ENCODE assay signal across 9 cellular contexts in the genomic region with DNA sequence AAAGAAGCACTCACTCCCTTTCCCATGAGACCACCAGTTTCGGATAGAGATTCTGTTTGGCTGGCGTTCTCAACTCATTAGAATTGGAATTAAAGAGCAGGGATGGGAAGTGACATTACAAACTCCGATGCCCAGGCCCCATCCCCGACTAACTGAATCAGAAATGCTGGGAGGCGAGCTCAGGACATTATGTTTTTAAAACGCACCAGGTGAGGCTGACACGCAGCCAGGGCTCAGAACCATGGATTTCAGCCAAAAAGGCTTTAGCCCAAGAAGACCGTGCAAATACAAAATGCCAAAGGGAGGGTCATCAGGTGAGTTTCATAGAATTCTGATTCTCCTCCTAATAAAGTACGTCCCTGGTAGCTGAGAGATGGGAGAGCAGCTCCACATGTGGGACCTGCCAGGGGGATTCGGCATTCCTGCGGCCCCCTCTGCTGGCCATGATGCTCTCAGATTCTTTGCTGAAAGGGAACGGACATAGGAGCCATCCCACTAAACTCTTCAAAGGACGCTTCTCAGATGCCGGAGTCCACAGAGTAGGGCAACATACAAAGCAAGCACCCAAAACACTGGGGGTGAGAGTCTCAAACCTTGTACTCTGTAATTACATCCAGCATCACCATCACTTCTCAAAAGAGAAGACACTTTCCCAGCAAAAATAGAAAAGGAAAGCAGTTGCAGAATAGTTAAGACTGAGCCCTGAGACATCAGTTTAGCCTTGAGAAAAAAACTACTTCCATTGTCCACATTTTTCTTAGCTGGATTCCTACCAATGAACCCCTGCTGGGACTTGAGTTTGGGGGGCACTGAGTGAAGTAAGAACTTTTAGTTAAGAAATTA.
A peak's percentile ranks its signal among the peaks of the same experiment; 100 is the strongest.
DNase-seq lines count a peak whose midpoint lies in the region; ATAC-seq and TF ChIP-seq lines count a peak whose summit lies in the region.
"Had no signal": no experiment of that assay in that cellular context is flagged by ENCODE, and none has a peak within 500 bp of the region (broad histone marks: within the 10 kb centered on the region; RNA-seq: fewer than 3 reads in every experiment).

No MANE protein-coding gene starts in this region.

- no peaks in the 10 kb centered on the region for H3K9me2 ChIP-seq in DOHH2 (replicated peaks; ENCODE audit: control insufficient read depth, low read length)

- H3K9me3 ChIP-seq in DOHH2 (ENCODE audit: control insufficient read depth, insufficient read depth, low read length), result no peaks in the 10 kb centered on the region

- ATAC-seq in omental fat pad (ENCODE audit: low FRiP score) (peak; percentile 30), HG03354 (IDR thresholded peaks at IDR 0.05; ENCODE audit: poor library complexity, severe bottlenecking, unreplicated experiment) (no peak), HG03378 (IDR thresholded peaks at IDR 0.05; ENCODE audit: unreplicated experiment) (no peak)

- BruUV-seq in MCF 10A (replicated peaks; lab: Mats Ljungman, UMichigan), result no TSS peak

- no peak overlapping the region for H3K27ac ChIP-seq in DOHH2 (ENCODE audit: low read depth, low read length)

- CTCF ChIA-PET in MCF 10A (lab: Yijun Ruan, JAX), result interaction anchor here (0.6 to 4.0 kb wide), 43 partner anchors 9 to 1989 kb away, joined by 3 to 29 read pairs (median 4); a partner anchor contains a TSS

- no peaks in the 10 kb centered on the region for H3K9me3 Mint-ChIP-seq in MCF 10A (ENCODE audit: unreplicated experiment)
- H3K9me3 Mint-ChIP-seq: activated T-helper 1 cell treated with anti-CD3 and anti-CD28 coated beads, Interleukin-12 subunit alpha, Interleukin-12 subunit beta, Interleukin-2, Interleukin-4 antibody, amounts not matched to agents 30 ng/mL and 10 ng/mL and 1 ng/mL, durations not matched to agents 14 hours and 24 hours and 36 hours had no signal

- peaks cover 57% of the 10 kb centered on the region for H3K27me3 ChIP-seq in DOHH2 (ENCODE audit: control insufficient read depth, low read length)

- POLR2A ChIA-PET in MCF 10A (lab: Yijun Ruan, JAX), result interaction anchor here (0.6 to 5.7 kb wide), 24 partner anchors 8 to 873 kb away, joined by 3 to 48 read pairs (median 4); a partner anchor contains a TSS

- DNase-seq in LNCaP clone FGC (ENCODE audit: low read depth), result no peak
- DNase-seq in MCF 10A (ENCODE audit: unreplicated experiment), result peak; percentile 34
- no peak for DNase-seq in omental fat pad (ENCODE audit: low spot score)
- no peak for DNase-seq in DMS153 treated with DMSO at 0.1 percent for 48 hours (lab: John Stamatoyannopoulos, UW; ENCODE audit: unreplicated experiment)
- DNase-seq: NCI-H2029 had no signal

- H4K20me1 ChIP-seq in DOHH2 (ENCODE audit: control insufficient read depth, insufficient read depth, low read depth, low read length), result no peaks in the 10 kb centered on the region

- H3K4me3 Mint-ChIP-seq in MCF 10A (ENCODE audit: unreplicated experiment), result no peak overlapping the region
- H3K4me3 Mint-ChIP-seq: activated T-helper 1 cell treated with anti-CD3 and anti-CD28 coated beads, Interleukin-12 subunit alpha, Interleukin-12 subunit beta, Interleukin-2, Interleukin-4 antibody, amounts not matched to agents 30 ng/mL and 10 ng/mL and 1 ng/mL, durations not matched to agents 14 hours and 24 hours and 36 hours had no signal

- no peaks in the 10 kb centered on the region for H3K36me3 ChIP-seq in DOHH2 (ENCODE audit: control insufficient read depth, low read length)

- TF ChIP-seq CTCF in DOHH2 (IDR thresholded peaks at IDR 0.05; ENCODE audit: low read depth, low read length, poor library complexity, severe bottlenecking) (peak; percentile 25), LNCaP clone FGC (IDR thresholded peaks at IDR 0.05; ENCODE audit: control insufficient read depth, extremely low read depth, insufficient read depth) (peak; percentile 62), MCF 10A (IDR thresholded peaks at IDR 0.05; ENCODE audit: unreplicated experiment) (no peak), omental fat pad (IDR thresholded peaks at IDR 0.05) (no peak)

- no peaks in the 10 kb centered on the region for H3K4me1 ChIP-seq in DOHH2 (ENCODE audit: control insufficient read depth, low read length)

- peaks cover 9% of the 10 kb centered on the region for H3K4me1 Mint-ChIP-seq in MCF 10A (ENCODE audit: insufficient read depth, unreplicated experiment)

- no peak overlapping the region for H3K4me3 ChIP-seq in DOHH2 (ENCODE audit: low read length)
- no peak overlapping the region for H3K4me3 ChIP-seq in LNCaP clone FGC (ENCODE audit: low read depth, low read length)

- H3K4me2 ChIP-seq in DOHH2 (ENCODE audit: low read length), result no peak overlapping the region

- peaks cover 14% of the 10 kb centered on the region for H3K27me3 Mint-ChIP-seq in MCF 10A (ENCODE audit: insufficient read depth, unreplicated experiment)

- no peaks in the 10 kb centered on the region for H3F3A ChIP-seq in DOHH2 (ENCODE audit: control insufficient read depth, insufficient read depth)

- no peaks in the 10 kb centered on the region for H3K79me2 ChIP-seq in DOHH2 (ENCODE audit: control insufficient read depth, low read length)

- intact Hi-C loops in MCF 10A (cut with micrococcal nuclease), result no loop called here

- peak overlapping the region; percentile 73 for H3K27ac Mint-ChIP-seq in MCF 10A (ENCODE audit: low read depth, unreplicated experiment)
- H3K27ac Mint-ChIP-seq: activated T-helper 1 cell treated with anti-CD3 and anti-CD28 coated beads, Interleukin-12 subunit alpha, Interleukin-12 subunit beta, Interleukin-2, Interleukin-4 antibody, amounts not matched to agents 30 ng/mL and 10 ng/mL and 1 ng/mL, durations not matched to agents 14 hours and 24 hours and 36 hours had no signal

- no peaks in the 10 kb centered on the region for H3K36me3 Mint-ChIP-seq in MCF 10A (ENCODE audit: insufficient read depth, unreplicated experiment)

Comparison
In these comparisons a context has a peak if more than half of its experiments do, and no peak if none do; other contexts are left out.
1. CTCF ChIP-seq: peak in DOHH2 (single experiment) and LNCaP clone FGC (single experiment); none in MCF 10A (single experiment) and omental fat pad (0 of 3).